Comparison of ENCODE assay signal across 9 cellular contexts in the genomic region with DNA sequence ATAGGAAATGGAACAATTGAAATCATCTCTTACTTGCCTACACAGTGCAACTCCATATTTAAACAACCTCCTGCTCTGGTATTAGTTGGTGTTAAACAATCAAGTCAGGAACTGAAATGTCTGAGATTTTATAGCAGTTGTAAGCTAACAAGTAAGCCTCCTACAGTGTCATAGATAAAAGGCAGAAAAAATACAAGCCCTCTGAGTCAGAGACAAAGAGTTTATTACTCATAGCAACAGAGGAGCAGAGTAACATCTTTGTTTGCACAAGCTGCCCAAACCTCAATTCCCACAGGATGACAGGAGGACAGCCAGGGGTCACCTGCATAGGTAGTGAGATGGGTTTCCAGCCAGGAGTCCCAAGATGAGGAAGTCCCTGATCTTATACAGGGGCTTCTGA.
DNase-seq lines count a peak whose midpoint lies in the region; ATAC-seq, FAIRE-seq and TF ChIP-seq lines count a peak whose summit lies in the region.
"Had no signal": no experiment of that assay in that cellular context is flagged by ENCODE, and none has a peak within 500 bp of the region (broad histone marks: within the 10 kb centered on the region; RNA-seq: fewer than 3 reads in every experiment).

No MANE protein-coding gene starts in this region.

- H3K36me3 Mint-ChIP-seq in nephron (ENCODE audit: low read depth) = no peaks in the 10 kb centered on the region

- FAIRE-seq in HTR-8/SVneo (lab: Jason Lieb, UNC) (no peak), bronchial epithelial cell (lab: Jason Lieb, UNC) (peak; percentile 7)

- no peaks in the 10 kb centered on the region for H3K27me3 ChIP-seq in bronchial epithelial cell (ENCODE audit: control insufficient read depth, insufficient read depth, low read length)

- no peaks in the 10 kb centered on the region for H3K9me3 Mint-ChIP-seq in nephron
- H3K9me3 Mint-ChIP-seq: T-helper 1 cell treated with Interleukin-12 subunit alpha and Interleukin-12 subunit beta and Interleukin-4 antibody, amounts not matched to agents 30 μg/mL and 1 μg/mL, for 36 hours had no signal

- ATAC-seq in GM18867 (IDR thresholded peaks at IDR 0.05; ENCODE audit: unreplicated experiment) = no peak
- no peak for ATAC-seq in HG03520 (IDR thresholded peaks at IDR 0.05; ENCODE audit: unreplicated experiment)

- DNase-seq in COLO668 (lab: John Stamatoyannopoulos, UW; ENCODE audit: unreplicated experiment) = peak; percentile 48
- DNase-seq in HTR-8/SVneo (ENCODE audit: insufficient read length, low spot score) = peak; percentile 2
- peak; percentile 88 for DNase-seq in bronchial epithelial cell (ENCODE audit: low read depth)
- no peak for DNase-seq in NCI-H446 treated with DMSO at 0.1 percent for 48 hours (lab: John Stamatoyannopoulos, UW)
- DNase-seq in middle frontal gyrus (ENCODE audit: extremely low spot score, low spot score) = no peak

- no peak overlapping the region for H3K4me3 ChIP-seq in bronchial epithelial cell (ENCODE audit: low read depth, low read length)

- TF ChIP-seq CTCF in bronchial epithelial cell (IDR thresholded peaks at IDR 0.05; ENCODE audit: insufficient read depth, low read length, severe bottlenecking) (no peak), nephron (IDR thresholded peaks at IDR 0.05; ENCODE audit: unreplicated experiment in 3 of 3) (no peak)

- H3K4me3 Mint-ChIP-seq in nephron = no peak overlapping the region
- H3K4me3 Mint-ChIP-seq: T-helper 1 cell treated with Interleukin-12 subunit alpha and Interleukin-12 subunit beta and Interleukin-4 antibody, amounts not matched to agents 30 μg/mL and 1 μg/mL, for 36 hours had no signal

- peak overlapping the region; percentile 8 to 62 (median 25) for H3K27ac Mint-ChIP-seq in nephron
- H3K27ac Mint-ChIP-seq: T-helper 1 cell treated with Interleukin-12 subunit alpha and Interleukin-12 subunit beta and Interleukin-4 antibody, amounts not matched to agents 30 μg/mL and 1 μg/mL, for 36 hours had no signal

- no peaks in the 10 kb centered on the region for H3K27me3 Mint-ChIP-seq in nephron (ENCODE audit: low read depth)

- H3K36me3 ChIP-seq in bronchial epithelial cell (ENCODE audit: control insufficient read depth, insufficient read depth, low read length) = no peaks in the 10 kb centered on the region

- H3K4me1 Mint-ChIP-seq in nephron = peaks cover 10% of the 10 kb centered on the region

Comparison
In these comparisons a context has a peak if more than half of its experiments do, and no peak if none do; other contexts are left out.
1. DNase-seq: peak in COLO668 (single experiment), HTR-8/SVneo (single experiment) and bronchial epithelial cell (single experiment); none in NCI-H446 treated with DMSO at 0.1 percent for 48 hours (single experiment) and middle frontal gyrus (single experiment).